Comparison of ENCODE assay signal across 9 cellular contexts in genomic region chr14:74240794-74241610, GRCh38. TPM values are rescaled to one million over a fixed set of nuclear protein-coding genes. Genes with fewer than 3 reads are reported as not detected.
DNase-seq lines count a peak whose midpoint lies in the region; ATAC-seq and TF ChIP-seq lines count a peak whose summit lies in the region.
"Had no signal": no experiment of that assay in that cellular context is flagged by ENCODE, and none has a peak within 500 bp of the region (broad histone marks: within the 10 kb centered on the region; RNA-seq: fewer than 3 reads in every experiment).

No MANE protein-coding gene starts in this region.

- intact Hi-C loops in Caco-2 (cut with micrococcal nuclease; ENCODE audit: unreplicated experiment) (no loop called here), ovary (cut with DNase I) (loop anchor here in 2 of 4 donors (10.0 kb wide), 1 partner anchor 126 kb away; no protein-coding TSS in a partner anchor)

- no peaks in the 10 kb centered on the region for H3K36me3 ChIP-seq in Caco-2 (ENCODE audit: control insufficient read depth, insufficient read depth, low read length)
- no peaks in the 10 kb centered on the region for H3K36me3 ChIP-seq in Peyer's patch
- no peaks in the 10 kb centered on the region for H3K36me3 ChIP-seq in ovary

- H3K36me3 Mint-ChIP-seq in Caco-2 (ENCODE audit: insufficient read depth, unreplicated experiment), result no peaks in the 10 kb centered on the region

- CTCF ChIA-PET in Caco-2 (lab: Charles Lee), result interaction anchor here (0.6 kb wide), 1 partner anchor 17 kb away, joined by 3 read pairs; no protein-coding TSS in a partner anchor

- ATAC-seq in esophagus mucosa, result peak; percentile 17

- no peak for TF ChIP-seq EP300 in ovary (IDR thresholded peaks at IDR 0.05)

- H3K4me3 ChIP-seq in Caco-2 (ENCODE audit: low read depth, low read length) (no peak overlapping the region), Peyer's patch (peak overlapping the region in 3 of 4 donors; percentile 19 to 37 (median 29)), ovary (peak overlapping the region; percentile 1)

- DNase-seq in Caco-2, result no peak
- peak in 1 of 3 donors; percentile 49 for DNase-seq in Peyer's patch
- no peak for DNase-seq in ovary
- DNase-seq in NCI-H748 treated with DMSO at 0.1 percent for 48 hours (lab: John Stamatoyannopoulos, UW), result no peak
- DNase-seq in HK-2 (ENCODE audit: unreplicated experiment), result no peak
- no peak for DNase-seq in NCI-H1092 (lab: John Stamatoyannopoulos, UW)
- DNase-seq in MV-4-11 (lab: John Stamatoyannopoulos, UW), result no peak

- WGBS in ovary, 3 donors, result 2 to 4% (median 3%) methylated on average over 66 to 77 of the region's 77 CpGs

- no peaks in the 10 kb centered on the region for H3K9me3 Mint-ChIP-seq in Caco-2 (ENCODE audit: unreplicated experiment)

- no peaks in the 10 kb centered on the region for H3K4me1 Mint-ChIP-seq in Caco-2 (ENCODE audit: low read depth, unreplicated experiment)

- H3K27ac ChIP-seq in Peyer's patch (no peak overlapping the region), ovary (no peak overlapping the region)

- H3K4me1 ChIP-seq in Caco-2 (no peaks in the 10 kb centered on the region), Peyer's patch (peaks cover 0 to 22% (median 16%) of the 10 kb centered on the region in 4 donors), ovary (ENCODE audit: insufficient read depth) (peaks cover 9% of the 10 kb centered on the region)

- TF ChIP-seq CTCF in Caco-2 (IDR thresholded peaks at IDR 0.05; ENCODE audit: insufficient read depth in 1 of 2, low read depth in 1 of 2, low read length in 1 of 2, severe bottlenecking in 1 of 2, unreplicated experiment in 1 of 2), result no peak
- TF ChIP-seq CTCF in Peyer's patch (IDR thresholded peaks at IDR 0.05), result no peak
- TF ChIP-seq CTCF in ovary (IDR thresholded peaks at IDR 0.05), result no peak

- no peak overlapping the region for H3K27ac Mint-ChIP-seq in Caco-2 (ENCODE audit: unreplicated experiment)

- peak overlapping the region; percentile 54 for H3K4me3 Mint-ChIP-seq in Caco-2 (ENCODE audit: unreplicated experiment)

- H3K27me3 ChIP-seq in Caco-2 (replicated peaks; ENCODE audit: control insufficient read depth, insufficient read depth, low read length) (no peaks in the 10 kb centered on the region; the same call in 1 of the 2 replicates), Peyer's patch (peaks cover 0 to 43% of the 10 kb centered on the region in 2 donors), ovary (peaks cover 6% of the 10 kb centered on the region)

- peaks cover 34% of the 10 kb centered on the region for H3K27me3 Mint-ChIP-seq in Caco-2 (ENCODE audit: insufficient read depth, unreplicated experiment)

- TF ChIP-seq POLR2A in Peyer's patch (IDR thresholded peaks at IDR 0.05) (no peak), ovary (IDR thresholded peaks at IDR 0.05) (no peak)

- no TSS peak for BruUV-seq in Caco-2 (replicated peaks; lab: Mats Ljungman, UMichigan)

- H3K9me3 ChIP-seq in Caco-2 (no peaks in the 10 kb centered on the region), Peyer's patch (no peaks in the 10 kb centered on the region), ovary (no peaks in the 10 kb centered on the region)

- POLR2A ChIA-PET in Caco-2 (lab: Charles Lee), result interaction anchor here (0.6 kb wide), 1 partner anchor 14 kb away, joined by 4 read pairs; no protein-coding TSS in a partner anchor

RNA-seq across cellular contexts. Expression of gene VSX2, which starts 1.8 kb away (rescaled TPM):
- total RNA-seq in Caco-2 (2022) (not detected in 2 replicates), Peyer's patch (not detected), esophagus mucosa (not detected), ovary (not detected)
- not detected for polyA plus RNA-seq in ovary
- total RNA-seq: pulmonary artery endothelial cell had no signal
